In genomic region chr16:89393731-89394406, GRCh38 we compare ENCODE assay signal across 1 cellular context.
TF ChIP-seq lines count a peak whose summit lies in the region.

No MANE protein-coding gene starts in this region.

TF ChIP-seq in HepG2, 621 proteins besides CTCF, POLR2A, EP300 and RAD21 (continued from another document and continues in another):
- TF ChIP-seq ZHX1 (CRISPR knock-in tag; IDR thresholded peaks at IDR 0.05; ENCODE audit: low read depth), result no peak
- TF ChIP-seq SETDB1 (CRISPR knock-in tag; IDR thresholded peaks at IDR 0.05; ENCODE audit: borderline replicate concordance), result no peak
- TF ChIP-seq ADNP (CRISPR knock-in tag; IDR thresholded peaks at IDR 0.05), result no peak; the same call in 1 of the 2 replicates
- TF ChIP-seq NRL (CRISPR knock-in tag; IDR thresholded peaks at IDR 0.05; ENCODE audit: borderline replicate concordance), result 0 out of 2 replicates have a peak, but pooled peaks have one; percentile 68
- TF ChIP-seq PHF5A (CRISPR knock-in tag; IDR thresholded peaks at IDR 0.05; ENCODE audit: low read depth, unreplicated experiment), result no peak
- no peak for TF ChIP-seq THAP8 (CRISPR knock-in tag; IDR thresholded peaks at IDR 0.05; ENCODE audit: borderline replicate concordance)
- no peak for TF ChIP-seq ZNF740 (CRISPR knock-in tag; IDR thresholded peaks at IDR 0.05)
- no peak for TF ChIP-seq ZSCAN12 (CRISPR knock-in tag; IDR thresholded peaks at IDR 0.05)
- 0 out of 2 replicates have a peak, but pooled peaks have one; percentile 25 for TF ChIP-seq FOXO1 (CRISPR knock-in tag; IDR thresholded peaks at IDR 0.05)
- TF ChIP-seq KLF12 (CRISPR knock-in tag; IDR thresholded peaks at IDR 0.05; ENCODE audit: borderline replicate concordance), result no peak
- no peak for TF ChIP-seq PHF20 (CRISPR knock-in tag; IDR thresholded peaks at IDR 0.05)
- TF ChIP-seq ZFP36L1 (CRISPR knock-in tag; IDR thresholded peaks at IDR 0.05), result no peak
- no peak for TF ChIP-seq JARID2 (CRISPR knock-in tag; IDR thresholded peaks at IDR 0.05; ENCODE audit: insufficient replicate concordance)
- no peak; the same call in 1 of the 2 replicates for TF ChIP-seq ZNF614 (CRISPR knock-in tag; IDR thresholded peaks at IDR 0.05; ENCODE audit: borderline replicate concordance)
- TF ChIP-seq ELF3 (CRISPR knock-in tag; IDR thresholded peaks at IDR 0.05), result no peak
- TF ChIP-seq BATF2 (CRISPR knock-in tag; IDR thresholded peaks at IDR 0.05), result no peak
- TF ChIP-seq MYPOP (CRISPR knock-in tag; IDR thresholded peaks at IDR 0.05), result no peak; the same call in 1 of the 2 replicates
- TF ChIP-seq ATF3 (CRISPR knock-in tag; IDR thresholded peaks at IDR 0.05), result no peak
- TF ChIP-seq DDIT3 (CRISPR knock-in tag; IDR thresholded peaks at IDR 0.05), result no peak
- TF ChIP-seq ZBTB46 (CRISPR knock-in tag; IDR thresholded peaks at IDR 0.05; ENCODE audit: borderline replicate concordance), result no peak
- no peak for TF ChIP-seq DNMT1 (CRISPR knock-in tag; IDR thresholded peaks at IDR 0.05)
- TF ChIP-seq ZNF780A (CRISPR knock-in tag; IDR thresholded peaks at IDR 0.05), result no peak
- TF ChIP-seq PRMT3 (CRISPR knock-in tag; IDR thresholded peaks at IDR 0.05; ENCODE audit: borderline replicate concordance, low read depth), result no peak
- no peak for TF ChIP-seq ZNF343 (CRISPR knock-in tag; IDR thresholded peaks at IDR 0.05)
- no peak for TF ChIP-seq ZNF44 (CRISPR knock-in tag; IDR thresholded peaks at IDR 0.05)
- no peak for TF ChIP-seq SNAPC4 (CRISPR knock-in tag; IDR thresholded peaks at IDR 0.05)
- no peak for TF ChIP-seq ZNF678 (CRISPR knock-in tag; IDR thresholded peaks at IDR 0.05)
- no peak for TF ChIP-seq AHR (CRISPR knock-in tag; IDR thresholded peaks at IDR 0.05)
- TF ChIP-seq KDM5A (IDR thresholded peaks at IDR 0.05; ENCODE audit: borderline replicate concordance, low read length), result no peak
- no peak for TF ChIP-seq ZEB1 (IDR thresholded peaks at IDR 0.05; ENCODE audit: insufficient replicate concordance, low read depth)
- no peak for TF ChIP-seq NR2F6 (IDR thresholded peaks at IDR 0.05)
- peak; percentile 49; the same call in 1 of the 2 replicates for TF ChIP-seq NR2F6 (CRISPR knock-in tag; IDR thresholded peaks at IDR 0.05)
- TF ChIP-seq ZNF275 (CRISPR knock-in tag; IDR thresholded peaks at IDR 0.05; ENCODE audit: borderline replicate concordance), result no peak
- TF ChIP-seq MNT (IDR thresholded peaks at IDR 0.05), result no peak
- no peak for TF ChIP-seq ZMYM4 (CRISPR knock-in tag; IDR thresholded peaks at IDR 0.05)
- no peak for TF ChIP-seq PRDM10 (CRISPR knock-in tag; IDR thresholded peaks at IDR 0.05; ENCODE audit: low read depth)
- TF ChIP-seq HNF4A (CRISPR knock-in tag; IDR thresholded peaks at IDR 0.05), result peak; percentile 25; the same call in 1 of the 2 replicates
- no peak for TF ChIP-seq DPF2 (CRISPR knock-in tag; IDR thresholded peaks at IDR 0.05; ENCODE audit: borderline replicate concordance, low read depth)
- TF ChIP-seq SIN3A (IDR thresholded peaks at IDR 0.05; ENCODE audit: borderline replicate concordance, low read depth, low read length), result no peak
- no peak for TF ChIP-seq PBX3 (CRISPR knock-in tag; IDR thresholded peaks at IDR 0.05; ENCODE audit: borderline replicate concordance)
